27 cellular contexts compared by ENCODE assay signal in the genomic region with DNA sequence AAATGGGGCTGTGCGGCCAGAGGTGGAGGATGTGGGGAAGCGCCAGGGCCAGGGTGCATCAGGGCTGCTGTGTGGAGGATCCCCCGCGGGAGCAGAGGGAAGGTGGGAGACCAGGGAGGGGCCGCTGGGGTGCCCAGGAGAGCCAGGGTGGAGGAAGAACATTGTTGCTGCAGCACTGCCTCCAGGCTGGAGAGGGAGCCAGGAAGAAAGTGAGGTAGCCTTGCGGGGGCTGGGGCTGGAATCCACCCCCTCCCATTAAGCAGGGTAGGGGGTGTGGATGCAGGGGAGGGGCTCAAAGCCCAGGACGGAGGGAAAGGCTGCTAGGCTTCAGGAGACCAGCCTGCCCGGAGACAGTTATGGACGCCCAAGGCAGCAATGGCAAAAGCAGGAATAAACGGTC. TPM values are rescaled to one million over a fixed set of nuclear protein-coding genes. Genes with fewer than 3 reads are reported as not detected.
A peak's percentile ranks its signal among the peaks of the same experiment; 100 is the strongest.
DNase-seq lines count a peak whose midpoint lies in the region; ATAC-seq and TF ChIP-seq lines count a peak whose summit lies in the region.
"Had no signal": no experiment of that assay in that cellular context is flagged by ENCODE, and none has a peak within 500 bp of the region (broad histone marks: within the 10 kb centered on the region; RNA-seq: fewer than 3 reads in every experiment).

No MANE protein-coding gene starts in this region.

- no peak overlapping the region for H2AFZ ChIP-seq in neural progenitor cell (replicated peaks)
- H2AFZ ChIP-seq in Karpas-422 (ENCODE audit: low read length) = no peak overlapping the region

- H3K27ac ChIP-seq in BLaER1 treated with 17β-estradiol and CSF1 and Interleukin-3, amounts not matched to agents 10 nM and 100 nM = no peak overlapping the region
- H3K27ac ChIP-seq in endodermal cell (ENCODE audit: low read depth, low read length) = no peak overlapping the region
- no peak overlapping the region for H3K27ac ChIP-seq in neural progenitor cell
- no peak overlapping the region for H3K27ac ChIP-seq in Karpas-422 (ENCODE audit: low read length)
- H3K27ac ChIP-seq: HL-60 had no signal

- no peak for ATAC-seq in HG03460 (IDR thresholded peaks at IDR 0.05; ENCODE audit: unreplicated experiment)
- ATAC-seq: HepG2, SK-N-SH treated with all-trans-retinoic acid at 6 μM for 48 hours had no signal

- H3K79me2 ChIP-seq in neural progenitor cell (ENCODE audit: low read depth) (no peaks in the 10 kb centered on the region), Karpas-422 (ENCODE audit: low read length) (no peaks in the 10 kb centered on the region)

- H3K9me3 ChIP-seq in BLaER1 treated with 17β-estradiol and CSF1 and Interleukin-3, amounts not matched to agents 10 nM and 100 nM (replicated peaks in 1 of 11) = no peaks in the 10 kb centered on the region
- H3K9me3 ChIP-seq in NT2/D1 (ENCODE audit: insufficient read depth, low read length) = no peaks in the 10 kb centered on the region
- H3K9me3 ChIP-seq in endodermal cell (ENCODE audit: control insufficient read depth, low read length) = no peaks in the 10 kb centered on the region
- no peaks in the 10 kb centered on the region for H3K9me3 ChIP-seq in neural progenitor cell (ENCODE audit: low read depth)
- H3K9me3 ChIP-seq in Karpas-422 (ENCODE audit: low read length) = no peaks in the 10 kb centered on the region

- peak; percentile 32 for TF ChIP-seq CTCF in endodermal cell (conservative IDR thresholded peaks at IDR 0.05)
- TF ChIP-seq CTCF in neural progenitor cell (IDR thresholded peaks at IDR 0.05) = no peak

- H3K27me3 ChIP-seq in BLaER1 treated with 17β-estradiol and CSF1 and Interleukin-3, amounts not matched to agents 10 nM and 100 nM = peaks cover 0 to 14% (median 0%) of the 10 kb centered on the region in 11 experiments; a peak in 7 of 22 replicates
- H3K27me3 ChIP-seq in NT2/D1 (ENCODE audit: insufficient read depth, insufficient read length) = no peaks in the 10 kb centered on the region
- H3K27me3 ChIP-seq in endodermal cell (ENCODE audit: control insufficient read depth, insufficient read depth, low read length, poor library complexity, severe bottlenecking) = no peaks in the 10 kb centered on the region
- H3K27me3 ChIP-seq in neural progenitor cell = no peaks in the 10 kb centered on the region
- no peaks in the 10 kb centered on the region for H3K27me3 ChIP-seq in Karpas-422 (ENCODE audit: low read length)

- H4K20me1 ChIP-seq in BLaER1 treated with 17β-estradiol and CSF1 and Interleukin-3, amounts not matched to agents 10 nM and 100 nM = peaks cover 0 to 42% (median 10%) of the 10 kb centered on the region in 11 experiments; a peak in 6 of 22 replicates
- H4K20me1 ChIP-seq in neural progenitor cell (ENCODE audit: low read depth) = peaks cover 8% of the 10 kb centered on the region
- 0 out of 2 replicates have a peak, but pooled peaks cover 3% of the 10 kb centered on the region for H4K20me1 ChIP-seq in Karpas-422 (ENCODE audit: insufficient read depth, low read depth, low read length)

- no peaks in the 10 kb centered on the region for H3K9me2 ChIP-seq in Karpas-422 (replicated peaks; ENCODE audit: insufficient read depth, low read length)

- peaks cover 6 to 46% (median 14%) of the 10 kb centered on the region in 11 experiments; a peak in 17 of 22 replicates for H3K36me3 ChIP-seq in BLaER1 treated with 17β-estradiol and CSF1 and Interleukin-3, amounts not matched to agents 10 nM and 100 nM
- H3K36me3 ChIP-seq in NT2/D1 (ENCODE audit: insufficient read depth, insufficient read length, low read length) (no peaks in the 10 kb centered on the region), endodermal cell (ENCODE audit: control insufficient read depth, insufficient read depth, low read length) (no peaks in the 10 kb centered on the region), neural progenitor cell (no peaks in the 10 kb centered on the region), Karpas-422 (ENCODE audit: insufficient read depth, low read length) (no peaks in the 10 kb centered on the region)

- peak overlapping the region in 3 of 11 experiments; percentile 38 to 60 (median 39); a peak in 5 of 22 replicates for H3K9ac ChIP-seq in BLaER1 treated with 17β-estradiol and CSF1 and Interleukin-3, amounts not matched to agents 10 nM and 100 nM
- H3K9ac ChIP-seq in NT2/D1 (ENCODE audit: insufficient read length, low read depth) (peak overlapping the region; percentile 56), endodermal cell (ENCODE audit: extremely low read depth, low read length, poor library complexity, severe bottlenecking) (no peak overlapping the region), neural progenitor cell (no peak overlapping the region), Karpas-422 (ENCODE audit: low read length) (no peak overlapping the region)

- no peaks in the 10 kb centered on the region for H3K9me3 Mint-ChIP-seq in endodermal cell
- H3K9me3 Mint-ChIP-seq in neural progenitor cell = no peaks in the 10 kb centered on the region
- H3K9me3 Mint-ChIP-seq: T-cell had no signal

- peaks cover 3% of the 10 kb centered on the region for H3K36me3 Mint-ChIP-seq in endodermal cell (ENCODE audit: low read depth)
- peaks cover 2% of the 10 kb centered on the region for H3K36me3 Mint-ChIP-seq in neural progenitor cell

- peak overlapping the region in 9 of 11 experiments; percentile 40 to 83 (median 75); a peak in 19 of 22 replicates for H3K4me2 ChIP-seq in BLaER1 treated with 17β-estradiol and CSF1 and Interleukin-3, amounts not matched to agents 10 nM and 100 nM
- peak overlapping the region; percentile 57 for H3K4me2 ChIP-seq in neural progenitor cell
- H3K4me2 ChIP-seq in Karpas-422 (ENCODE audit: low read depth, low read length, poor library complexity, severe bottlenecking) = no peak overlapping the region

- 56 to 63% methylated on average over 5 to 10 of the region's 10 CpGs for WGBS in endodermal cell (ENCODE audit: insufficient coverage in 1 of 2, insufficient read length in 1 of 2), 2 experiments

- H3K4me3 Mint-ChIP-seq in endodermal cell (no peak overlapping the region), neural progenitor cell (no peak overlapping the region)
- H3K4me3 Mint-ChIP-seq: CD14-positive monocyte, T-cell had no signal

- H3K4me3 ChIP-seq in BLaER1 treated with 17β-estradiol and CSF1 and Interleukin-3, amounts not matched to agents 10 nM and 100 nM = no peak overlapping the region
- H3K4me3 ChIP-seq in NT2/D1 (ENCODE audit: insufficient read length, low read depth) (no peak overlapping the region), endodermal cell (ENCODE audit: low read length) (no peak overlapping the region), neural progenitor cell (no peak overlapping the region), Karpas-422 (ENCODE audit: low read length) (no peak overlapping the region)
- H3K4me3 ChIP-seq: K562 had no signal

- H3K4me1 Mint-ChIP-seq in endodermal cell (peaks cover 8% of the 10 kb centered on the region), neural progenitor cell (peaks cover 10% of the 10 kb centered on the region)
- H3K4me1 Mint-ChIP-seq: T-cell had no signal

- H3F3A ChIP-seq in neural progenitor cell (ENCODE audit: low read depth) = no peaks in the 10 kb centered on the region

- no peaks in the 10 kb centered on the region for H3K27me3 Mint-ChIP-seq in endodermal cell (ENCODE audit: insufficient read depth)
- peaks cover 2% of the 10 kb centered on the region for H3K27me3 Mint-ChIP-seq in neural progenitor cell (ENCODE audit: insufficient read depth, low read depth)
- H3K27me3 Mint-ChIP-seq: T-cell had no signal

- DNase-seq in NT2/D1 (ENCODE audit: low read depth, low spot score) (peak; percentile 16), endodermal cell (peak; percentile 74), neural progenitor cell (ENCODE audit: low spot score) (peak; percentile 53), A172 (ENCODE audit: low spot score) (no peak), Karpas-422 (no peak), germinal center (ENCODE audit: low spot score) (no peak)
- DNase-seq: 8988T, AML-193, DMS53, GF-D8, HCEC 1CT, NCI-H1092, NCI-H1436, NCI-H187 treated with DMSO at 0.1 percent for 48 hours, NCI-H2107, NCI-H510A, NCI-H748 treated with DMSO at 0.1 percent for 48 hours, T-cell had no signal

- H3K27ac Mint-ChIP-seq in endodermal cell (no peak overlapping the region), neural progenitor cell (peak overlapping the region; percentile 57)
- H3K27ac Mint-ChIP-seq: CD14-positive monocyte, T-cell had no signal

- peaks cover 24 to 66% (median 61%) of the 10 kb centered on the region in 10 experiments for H3K4me1 ChIP-seq in BLaER1 treated with 17β-estradiol and CSF1 and Interleukin-3, amounts not matched to agents 10 nM and 100 nM
- H3K4me1 ChIP-seq in NT2/D1 (ENCODE audit: insufficient read depth, insufficient read length) (peaks cover 22% of the 10 kb centered on the region), endodermal cell (ENCODE audit: control insufficient read depth, insufficient read depth, low read length) (no peaks in the 10 kb centered on the region), neural progenitor cell (peaks cover 16% of the 10 kb centered on the region), Karpas-422 (ENCODE audit: low read length) (peaks cover 14% of the 10 kb centered on the region)

RNA-seq across cellular contexts. Expression of gene CABP7, which starts 15.1 kb away (rescaled TPM):
- total RNA-seq in endodermal cell (under 1 TPM in 1 of 2 donors, not detected in 1; 0.26 TPM), neural progenitor cell (ENCODE audit: low replicate concordance) (0.09 TPM in 1 of 2 replicates, not detected in the other)
- polyA plus RNA-seq in endodermal cell (2013, experiment 1 of 2) = 17.0 TPM
- 13.5 TPM for polyA plus RNA-seq in endodermal cell (2013, experiment 2 of 2)
- total RNA-seq in A172 (2014; rRNA removed; shearing (Covaris generic)) = 0.19 TPM in 2 replicates
- total RNA-seq in Karpas-422 (2014; rRNA removed; shearing (Covaris generic); ENCODE audit: low replicate concordance) = not detected in 2 replicates
- total RNA-seq: HepG2, HT-29, K562 had no signal
- polyA plus RNA-seq: AG04450, K562 had no signal

RNA-seq across cellular contexts. Expression of gene ZMAT5, which starts 32.0 kb away (rescaled TPM):
- 10 to 100 TPM; 15.5 to 22.5 TPM for total RNA-seq in endodermal cell
- 25.9 TPM for polyA plus RNA-seq in endodermal cell (2013, experiment 1 of 2)
- 22.2 TPM for polyA plus RNA-seq in endodermal cell (2013, experiment 2 of 2)
- 20.8 and 26.7 TPM in 2 replicates for total RNA-seq in neural progenitor cell (ENCODE audit: low replicate concordance)
- total RNA-seq in A172 (2014; rRNA removed; shearing (Covaris generic)) = 12.0 and 22.0 TPM in 2 replicates
- total RNA-seq in Karpas-422 (2014; rRNA removed; shearing (Covaris generic); ENCODE audit: low replicate concordance) = 16.1 and 22.4 TPM in 2 replicates

RNA-seq across cellular contexts. Expression of gene UQCR10, which starts 32.3 kb away (rescaled TPM):
- total RNA-seq in endodermal cell (100 to 1,000 TPM; 111 to 120 TPM), neural progenitor cell (ENCODE audit: low replicate concordance) (48.7 and 57.5 TPM in 2 replicates)
- polyA plus RNA-seq in endodermal cell (2013, experiment 1 of 2) = 143 TPM
- polyA plus RNA-seq in endodermal cell (2013, experiment 2 of 2) = 125 TPM
- 63.4 and 63.8 TPM in 2 replicates for total RNA-seq in A172 (2014; rRNA removed; shearing (Covaris generic))
- total RNA-seq in Karpas-422 (2014; rRNA removed; shearing (Covaris generic); ENCODE audit: low replicate concordance) = 53.9 and 74.1 TPM in 2 replicates

Comparison
In these comparisons a context has a peak if more than half of its experiments do, and no peak if none do; other contexts are left out.
1. DNase-seq: peak in NT2/D1 (single experiment), endodermal cell (single experiment) and neural progenitor cell (single experiment); none in A172 (single experiment), Karpas-422 (single experiment) and germinal center (single experiment).